In genomic region chr10:115092258-115092554, GRCh38 we compare ENCODE assay signal across 8 cellular contexts. TPM values are rescaled to one million over a fixed set of nuclear protein-coding genes. Genes with fewer than 3 reads are reported as not detected.
A peak's percentile ranks its signal among the peaks of the same experiment; 100 is the strongest.
DNase-seq lines count a peak whose midpoint lies in the region; ATAC-seq and TF ChIP-seq lines count a peak whose summit lies in the region.

No MANE protein-coding gene starts in this region.

- H3K9ac ChIP-seq in stomach smooth muscle (ENCODE audit: low read length in 2 of 2): peak overlapping the region in 1 of 2 donors; percentile 0

- in situ Hi-C loops in KBM-7 (cut with MboI; ENCODE audit: low pct_unique_long_range_greater_than_20kb, low sequenced_read_pairs): no loop called here

- peaks cover 3% of the 10 kb centered on the region for H3K79me2 ChIP-seq in hepatocyte

- H3K27me3 Mint-ChIP-seq in T-helper 2 cell treated with Interferon-gamma antibody and Interleukin-4, amounts not matched to agents 5 μg/mL and 100 μg/mL, for 36 hours (ENCODE audit: low read depth): peaks cover 57% of the 10 kb centered on the region

- H3K9me3 ChIP-seq in hepatocyte (ENCODE audit: low read depth) (no peaks in the 10 kb centered on the region), stomach smooth muscle (ENCODE audit: control insufficient read depth in 2 of 2, low read length in 2 of 2) (no peaks in the 10 kb centered on the region)

- peaks cover 51% of the 10 kb centered on the region for H3K27me3 ChIP-seq in hepatocyte
- H3K27me3 ChIP-seq in stomach smooth muscle (ENCODE audit: control insufficient read depth in 1 of 2, insufficient read depth in 2 of 2, low read length in 2 of 2): no peaks in the 10 kb centered on the region

- H3K4me2 ChIP-seq in hepatocyte: peak overlapping the region; percentile 93

- no peaks in the 10 kb centered on the region for H3K36me3 Mint-ChIP-seq in T-helper 2 cell treated with Interferon-gamma antibody and Interleukin-4, amounts not matched to agents 5 μg/mL and 100 μg/mL, for 36 hours (ENCODE audit: low read depth)

- WGBS in hepatocyte (ENCODE audit: low lambda C conversion rate, missing lambda C conversion rate): 4% methylated on average over 10 of the region's 10 CpGs

- peak overlapping the region; percentile 93 for H3K27ac ChIP-seq in hepatocyte
- peak overlapping the region; percentile 31 for H3K27ac ChIP-seq in stomach smooth muscle (ENCODE audit: low read length)

- H3K4me3 ChIP-seq in hepatocyte (peak overlapping the region; percentile 88), stomach smooth muscle (ENCODE audit: low read length in 2 of 2) (peak overlapping the region; percentile 54 to 76)

- peak overlapping the region; percentile 94 for H2AFZ ChIP-seq in hepatocyte

- H3K4me1 Mint-ChIP-seq in T-helper 2 cell treated with Interferon-gamma antibody and Interleukin-4, amounts not matched to agents 5 μg/mL and 100 μg/mL, for 36 hours (ENCODE audit: low read depth): peaks cover 5% of the 10 kb centered on the region

- no peaks in the 10 kb centered on the region for H4K20me1 ChIP-seq in hepatocyte (ENCODE audit: insufficient read depth, poor library complexity, severe bottlenecking)

- DNase-seq in AG08396 (ENCODE audit: low spot score) (peak; percentile 9), hepatocyte (ENCODE audit: low spot score) (no peak), cortex of kidney (lab: John Stamatoyannopoulos, UW) (no peak), HCEC 1CT (no peak), KBM-7 (no peak)
- DNase-seq in T-helper 2 cell treated with Interferon-gamma antibody and Interleukin-4, amounts not matched to agents 5 μg/mL and 100 μg/mL, for 36 hours (ENCODE audit: low spot score): no peak

- H3K27ac Mint-ChIP-seq in T-helper 2 cell treated with Interferon-gamma antibody and Interleukin-4, amounts not matched to agents 5 μg/mL and 100 μg/mL, for 36 hours: no peak overlapping the region

- peak overlapping the region; percentile 80 for H3K4me3 Mint-ChIP-seq in T-helper 2 cell treated with Interferon-gamma antibody and Interleukin-4, amounts not matched to agents 5 μg/mL and 100 μg/mL, for 36 hours

- H3K9me2 ChIP-seq in hepatocyte (replicated peaks; ENCODE audit: insufficient read depth): no peaks in the 10 kb centered on the region

- peak; percentile 21 for ATAC-seq in GM21515 (IDR thresholded peaks at IDR 0.05; ENCODE audit: unreplicated experiment)

- H3K36me3 ChIP-seq in hepatocyte (replicated peaks; ENCODE audit: insufficient read depth, low read depth): no peaks in the 10 kb centered on the region
- no peaks in the 10 kb centered on the region for H3K36me3 ChIP-seq in stomach smooth muscle (ENCODE audit: control insufficient read depth in 2 of 2, insufficient read depth in 2 of 2, low read length in 2 of 2)

- TF ChIP-seq CTCF in hepatocyte (IDR thresholded peaks at IDR 0.05; ENCODE audit: poor library complexity): no peak

- H3K9me3 Mint-ChIP-seq in T-helper 2 cell treated with Interferon-gamma antibody and Interleukin-4, amounts not matched to agents 5 μg/mL and 100 μg/mL, for 36 hours: peaks cover 4% of the 10 kb centered on the region

- H3K4me1 ChIP-seq in hepatocyte (ENCODE audit: insufficient read depth) (no peaks in the 10 kb centered on the region), stomach smooth muscle (ENCODE audit: control insufficient read depth, insufficient read depth, low read length) (peaks cover 2% of the 10 kb centered on the region)

RNA-seq across cellular contexts. Expression of gene ATRNL1, which starts 1.0 kb away (rescaled TPM):
- total RNA-seq in hepatocyte: 17.4 and 18.7 TPM in 2 replicates
- polyA plus RNA-seq in hepatocyte: 3.7 and 5.9 TPM in 2 replicates
